ENCODE assay signal across 10 cellular contexts in genomic region chr12:130162267-130162666, GRCh38. TPM values are rescaled to one million over a fixed set of nuclear protein-coding genes. Genes with fewer than 3 reads are reported as not detected.
DNase-seq lines count a peak whose midpoint lies in the region; ATAC-seq and TF ChIP-seq lines count a peak whose summit lies in the region.
"Had no signal": no experiment of that assay in that cellular context is flagged by ENCODE, and none has a peak within 500 bp of the region (broad histone marks: within the 10 kb centered on the region; RNA-seq: fewer than 3 reads in every experiment).

FZD10 (plus strand) TSS chr12:130162464; CDS start chr12:130162943, 479 bp downstream.

- H3K9ac ChIP-seq in mesendoderm (ENCODE audit: low read length) = peak within 1 kb of the TSS; percentile 50

- no peaks in the 10 kb centered on the region for H3K36me3 Mint-ChIP-seq in chondrocyte (ENCODE audit: low read depth)
- H3K36me3 Mint-ChIP-seq in natural killer cell treated with Interleukin-12 subunit alpha and Interleukin-12 subunit beta and Interleukin-15 and Interleukin-18, amount 100 ng/mL, for 72 hours = no peaks in the 10 kb centered on the region

- H2BK15ac ChIP-seq in mesendoderm (replicated peaks; ENCODE audit: low read depth) = no peak within 1 kb of the TSS

- peak; percentile 18 for DNase-seq in NCI-H82 (lab: John Stamatoyannopoulos, UW)
- DNase-seq in NCI-H82 treated with DMSO at 0.1 percent for 48 hours (lab: John Stamatoyannopoulos, UW; ENCODE audit: unreplicated experiment) = no peak
- DNase-seq in chondrocyte (ENCODE audit: low spot score) = no peak
- DNase-seq in mesendoderm = peak; percentile 72
- no peak for DNase-seq in natural killer cell treated with Interleukin-12 subunit alpha and Interleukin-12 subunit beta and Interleukin-15 and Interleukin-18, amount 100 ng/mL, for 72 hours (ENCODE audit: low spot score)
- DNase-seq in HPDE6-E6E7 (ENCODE audit: extremely low spot score) = no peak

- TF ChIP-seq CTCF in chondrocyte (IDR thresholded peaks at IDR 0.05) = no peak

- peaks cover 2% of the 10 kb centered on the region for H3K9me3 ChIP-seq in thymus (ENCODE audit: control insufficient read depth)

- no peaks in the 10 kb centered on the region for H3K79me1 ChIP-seq in mesendoderm (ENCODE audit: low read length)

- H3K4me3 ChIP-seq in mesendoderm (ENCODE audit: low read length) = peak within 1 kb of the TSS; percentile 28
- peak within 1 kb of the TSS; percentile 29 for H3K4me3 ChIP-seq in thymus (ENCODE audit: low read length)

- no peak within 1 kb of the TSS for H3K27ac ChIP-seq in mesendoderm (ENCODE audit: low read depth, low read length)
- H3K27ac ChIP-seq in thymus (ENCODE audit: low read depth) = peak within 1 kb of the TSS; percentile 31

- ATAC-seq in HG02610 (IDR thresholded peaks at IDR 0.05; ENCODE audit: unreplicated experiment) = no peak
- no peak for ATAC-seq in natural killer cell treated with Interleukin-12 subunit alpha and Interleukin-12 subunit beta and Interleukin-15 and Interleukin-18, amount 100 ng/mL, for 72 hours

- H3K4me3 Mint-ChIP-seq in chondrocyte (ENCODE audit: unreplicated experiment) = peak within 1 kb of the TSS; percentile 67
- H3K4me3 Mint-ChIP-seq in natural killer cell treated with Interleukin-12 subunit alpha and Interleukin-12 subunit beta and Interleukin-15 and Interleukin-18, amount 100 ng/mL, for 72 hours = no peak within 1 kb of the TSS

- H2BK120ac ChIP-seq in mesendoderm (ENCODE audit: low read depth, low read length) = no peak within 1 kb of the TSS

- H3K27me3 Mint-ChIP-seq in chondrocyte (ENCODE audit: low read depth) = peaks cover 40% of the 10 kb centered on the region
- peaks cover 24 to 38% of the 10 kb centered on the region in 2 donors for H3K27me3 Mint-ChIP-seq in natural killer cell treated with Interleukin-12 subunit alpha and Interleukin-12 subunit beta and Interleukin-15 and Interleukin-18, amount 100 ng/mL, for 72 hours

- WGBS in mesendoderm (ENCODE audit: extremely low coverage, insufficient coverage, low lambda C conversion rate) = no CpG with 5 or more reads among the region's 51 CpGs
- WGBS in thymus = under 1% methylated on average over 51 of the region's 51 CpGs

- H3K4me1 ChIP-seq in mesendoderm (ENCODE audit: control insufficient read depth, low read depth, low read length) (peaks cover 4% of the 10 kb centered on the region), thymus (ENCODE audit: control insufficient read depth, insufficient read depth, low read length) (peaks cover 3% of the 10 kb centered on the region)

- H3K18ac ChIP-seq in mesendoderm (ENCODE audit: low read length) = peak within 1 kb of the TSS; percentile 25

- no peak within 1 kb of the TSS for H4K8ac ChIP-seq in mesendoderm (ENCODE audit: low read depth, low read length)

- H3K9me3 Mint-ChIP-seq in chondrocyte (ENCODE audit: low read depth) = no peaks in the 10 kb centered on the region
- no peaks in the 10 kb centered on the region for H3K9me3 Mint-ChIP-seq in natural killer cell treated with Interleukin-12 subunit alpha and Interleukin-12 subunit beta and Interleukin-15 and Interleukin-18, amount 100 ng/mL, for 72 hours

- no peak within 1 kb of the TSS for H3K23ac ChIP-seq in mesendoderm (ENCODE audit: low read length)

- H2AK5ac ChIP-seq in mesendoderm (ENCODE audit: low read length) = no peak within 1 kb of the TSS

- H3K36me3 ChIP-seq in mesendoderm (ENCODE audit: control insufficient read depth, insufficient read depth, low read length) (no peaks in the 10 kb centered on the region), thymus (ENCODE audit: control insufficient read depth, insufficient read depth) (no peaks in the 10 kb centered on the region)

- peaks cover 9% of the 10 kb centered on the region for H3K4me1 Mint-ChIP-seq in chondrocyte (ENCODE audit: low read depth)
- no peaks in the 10 kb centered on the region for H3K4me1 Mint-ChIP-seq in natural killer cell treated with Interleukin-12 subunit alpha and Interleukin-12 subunit beta and Interleukin-15 and Interleukin-18, amount 100 ng/mL, for 72 hours (ENCODE audit: low read depth in 2 of 2)

- H3K27ac Mint-ChIP-seq in chondrocyte (ENCODE audit: unreplicated experiment) = no peak within 1 kb of the TSS
- H3K27ac Mint-ChIP-seq in natural killer cell treated with Interleukin-12 subunit alpha and Interleukin-12 subunit beta and Interleukin-15 and Interleukin-18, amount 100 ng/mL, for 72 hours = no peak within 1 kb of the TSS

- no peak within 1 kb of the TSS for H4K5ac ChIP-seq in mesendoderm (ENCODE audit: low read length)

- no peaks in the 10 kb centered on the region for H3K79me2 ChIP-seq in mesendoderm (ENCODE audit: control insufficient read depth, insufficient read depth, low read length)

- no peak within 1 kb of the TSS for H2BK5ac ChIP-seq in mesendoderm (ENCODE audit: low read length)

- H3K4me2 ChIP-seq in mesendoderm (ENCODE audit: low read length) = peak within 1 kb of the TSS; percentile 74

- H3K56ac ChIP-seq in mesendoderm (ENCODE audit: low read length) = peak within 1 kb of the TSS; percentile 79

- H3K27me3 ChIP-seq in mesendoderm (ENCODE audit: insufficient read depth, low read length, poor library complexity) (peaks cover 57% of the 10 kb centered on the region), thymus (ENCODE audit: control insufficient read depth, insufficient read depth) (peaks cover 69% of the 10 kb centered on the region)

- H3K4ac ChIP-seq in mesendoderm (ENCODE audit: low read depth, low read length) = no peak within 1 kb of the TSS

RNA-seq across cellular contexts. Expression of gene FZD10, which starts in this region (rescaled TPM):
- 0.19 to 0.40 TPM (median 0.31 TPM) in 3 replicates for total RNA-seq in chondrocyte
- polyA plus RNA-seq in mesendoderm (2013, experiment 1 of 2) = 0.86 TPM
- polyA plus RNA-seq in mesendoderm (2013, experiment 2 of 2) = 0.87 TPM
- 0.37 TPM for polyA plus RNA-seq in thymus
- not detected for total RNA-seq in natural killer cell treated with Interleukin-12 subunit alpha and Interleukin-12 subunit beta and Interleukin-15 and Interleukin-18, amount 100 ng/mL, for 72 hours
- total RNA-seq: activated CD8-positive, alpha-beta memory T cell treated with anti-CD3 and anti-CD28 coated beads for 36 hours; mononuclear cell had no signal

Comparison
In these comparisons a context has a peak if more than half of its experiments do, and no peak if none do; other contexts are left out.
1. DNase-seq: peak in NCI-H82 (single experiment) and mesendoderm (single experiment); none in NCI-H82 treated with DMSO at 0.1 percent for 48 hours (single experiment), chondrocyte (single experiment), natural killer cell treated with Interleukin-12 subunit alpha and Interleukin-12 subunit beta and Interleukin-15 and Interleukin-18, amount 100 ng/mL, for 72 hours (single experiment) and HPDE6-E6E7 (single experiment).